In the genomic region with DNA sequence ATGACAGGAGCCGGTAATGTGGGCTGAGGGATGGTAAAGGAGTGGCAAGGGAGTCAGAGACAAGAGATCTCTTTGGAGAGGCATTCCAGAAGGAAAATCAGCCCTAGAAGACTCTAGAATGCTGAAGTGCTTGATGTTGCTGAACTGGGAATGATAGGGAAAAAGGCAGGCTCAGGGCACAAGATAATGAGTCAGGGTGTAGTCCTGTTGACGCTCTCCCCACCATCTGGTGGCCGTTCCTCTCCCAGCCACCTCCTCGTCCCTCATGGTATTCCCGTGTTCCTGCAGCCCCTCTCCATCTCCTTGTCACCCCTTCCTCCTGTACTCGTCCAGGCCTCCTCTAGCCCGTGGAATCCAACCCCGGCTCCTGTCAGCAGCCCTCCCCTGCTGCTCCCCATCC, we compare ENCODE assay signal across 13 cellular contexts. TPM values are rescaled to one million over a fixed set of nuclear protein-coding genes. Genes with fewer than 3 reads are reported as not detected.
A peak's percentile ranks its signal among the peaks of the same experiment; 100 is the strongest.
DNase-seq lines count a peak whose midpoint lies in the region; TF ChIP-seq lines count a peak whose summit lies in the region.
"Had no signal": no experiment of that assay in that cellular context is flagged by ENCODE, and none has a peak within 500 bp of the region (broad histone marks: within the 10 kb centered on the region; RNA-seq: fewer than 3 reads in every experiment).

No MANE protein-coding gene starts in this region.

- peaks cover 6% of the 10 kb centered on the region for H3K4me1 ChIP-seq in neural progenitor cell

- no peak overlapping the region for H3K27ac Mint-ChIP-seq in T-helper 1 cell treated with Interleukin-12 subunit alpha and Interleukin-12 subunit beta and Interleukin-4 antibody, amounts not matched to agents 30 μg/mL and 1 μg/mL, for 36 hours
- peak overlapping the region; percentile 81 for H3K27ac Mint-ChIP-seq in neural progenitor cell

- H3K27me3 Mint-ChIP-seq in T-helper 1 cell treated with Interleukin-12 subunit alpha and Interleukin-12 subunit beta and Interleukin-4 antibody, amounts not matched to agents 30 μg/mL and 1 μg/mL, for 36 hours (ENCODE audit: low read depth): no peaks in the 10 kb centered on the region
- H3K27me3 Mint-ChIP-seq in neural progenitor cell (ENCODE audit: insufficient read depth, low read depth): peaks cover 5% of the 10 kb centered on the region

- H3K27me3 ChIP-seq in brain microvascular endothelial cell (replicated peaks) (no peaks in the 10 kb centered on the region), neural progenitor cell (no peaks in the 10 kb centered on the region)
- H3K27me3 ChIP-seq: right atrium auricular region had no signal

- no peaks in the 10 kb centered on the region for H3K79me2 ChIP-seq in neural progenitor cell (ENCODE audit: low read depth)

- H3K9me3 Mint-ChIP-seq in T-helper 1 cell treated with Interleukin-12 subunit alpha and Interleukin-12 subunit beta and Interleukin-4 antibody, amounts not matched to agents 30 μg/mL and 1 μg/mL, for 36 hours: no peaks in the 10 kb centered on the region
- H3K9me3 Mint-ChIP-seq in neural progenitor cell: no peaks in the 10 kb centered on the region

- H3F3A ChIP-seq in neural progenitor cell (ENCODE audit: low read depth): peaks cover 33% of the 10 kb centered on the region

- no peaks in the 10 kb centered on the region for H4K20me1 ChIP-seq in neural progenitor cell (ENCODE audit: low read depth)

- peaks cover 18% of the 10 kb centered on the region for H3K4me1 Mint-ChIP-seq in T-helper 1 cell treated with Interleukin-12 subunit alpha and Interleukin-12 subunit beta and Interleukin-4 antibody, amounts not matched to agents 30 μg/mL and 1 μg/mL, for 36 hours (ENCODE audit: low read depth)
- peaks cover 31% of the 10 kb centered on the region for H3K4me1 Mint-ChIP-seq in neural progenitor cell

- H3K9me3 ChIP-seq in KOPT-K1 (ENCODE audit: insufficient read depth, low read length, poor library complexity, severe bottlenecking) (no peaks in the 10 kb centered on the region), neural progenitor cell (ENCODE audit: low read depth) (no peaks in the 10 kb centered on the region)
- H3K9me3 ChIP-seq: right atrium auricular region had no signal

- in situ Hi-C loops in brain microvascular endothelial cell (cut with HindIII; ENCODE audit: low pct_ligation_motif_present, low sequenced_read_pairs): no loop called here

- peak overlapping the region; percentile 3 for H3K4me3 ChIP-seq in brain microvascular endothelial cell (ENCODE audit: low read depth, low read length)
- no peak overlapping the region for H3K4me3 ChIP-seq in neural progenitor cell

- no peak overlapping the region for H3K9ac ChIP-seq in neural progenitor cell

- TF ChIP-seq CTCF in brain microvascular endothelial cell (IDR thresholded peaks at IDR 0.05; ENCODE audit: low read depth, low read length, missing control alignments) (no peak), neural progenitor cell (IDR thresholded peaks at IDR 0.05) (no peak)

- peak overlapping the region; percentile 65 for H3K4me3 Mint-ChIP-seq in T-helper 1 cell treated with Interleukin-12 subunit alpha and Interleukin-12 subunit beta and Interleukin-4 antibody, amounts not matched to agents 30 μg/mL and 1 μg/mL, for 36 hours
- H3K4me3 Mint-ChIP-seq in neural progenitor cell: peak overlapping the region; percentile 88

- DNase-seq in T-helper 1 cell (no peak), brain microvascular endothelial cell (no peak), neural progenitor cell (ENCODE audit: low spot score) (no peak), RKO (ENCODE audit: low spot score) (no peak), NCI-H510A (lab: John Stamatoyannopoulos, UW) (no peak), iPS-NIHi11 (ENCODE audit: low spot score) (no peak)
- DNase-seq: cortex of kidney, HCEC 1CT had no signal

- no peaks in the 10 kb centered on the region for H3K36me3 Mint-ChIP-seq in T-helper 1 cell treated with Interleukin-12 subunit alpha and Interleukin-12 subunit beta and Interleukin-4 antibody, amounts not matched to agents 30 μg/mL and 1 μg/mL, for 36 hours (ENCODE audit: low read depth)
- H3K36me3 Mint-ChIP-seq in neural progenitor cell: peaks cover 5% of the 10 kb centered on the region

- H3K27ac ChIP-seq in KOPT-K1 (ENCODE audit: low read depth, low read length, poor library complexity, severe bottlenecking): peak overlapping the region; percentile 18
- no peak overlapping the region for H3K27ac ChIP-seq in brain microvascular endothelial cell
- no peak overlapping the region for H3K27ac ChIP-seq in neural progenitor cell

- H3K36me3 ChIP-seq in KOPT-K1 (ENCODE audit: insufficient read depth, low read length) (no peaks in the 10 kb centered on the region), brain microvascular endothelial cell (replicated peaks) (peaks cover under 1% of the 10 kb centered on the region), neural progenitor cell (no peaks in the 10 kb centered on the region)
- H3K36me3 ChIP-seq: right atrium auricular region had no signal

- no peak overlapping the region for H3K4me2 ChIP-seq in neural progenitor cell

- H2AFZ ChIP-seq in neural progenitor cell (replicated peaks): no peak overlapping the region

RNA-seq across cellular contexts. Expression of a gene that starts 11.1 kb away (rescaled TPM):
- 469 and 981 TPM in 2 replicates for total RNA-seq in neural progenitor cell (ENCODE audit: low replicate concordance)

RNA-seq across cellular contexts. Expression of a gene that starts 21.3 kb away (rescaled TPM):
- 93.3 and 166 TPM in 2 replicates for total RNA-seq in neural progenitor cell (ENCODE audit: low replicate concordance)

RNA-seq across cellular contexts. Expression of a gene that starts 23.4 kb away (rescaled TPM):
- total RNA-seq in neural progenitor cell (ENCODE audit: low replicate concordance): 2.4 and 9.0 TPM in 2 replicates
- total RNA-seq: lung microvascular endothelial cell, right atrium auricular region had no signal

RNA-seq across cellular contexts. Expression of a gene that starts 31.5 kb away (rescaled TPM):
- total RNA-seq in neural progenitor cell (ENCODE audit: low replicate concordance): not detected in 2 replicates
- total RNA-seq: lung microvascular endothelial cell; right atrium auricular region; T-helper 2 cell treated with Interferon-gamma antibody and Interleukin-4, amounts not matched to agents 100 ng/mL and 5 ng/mL, for 36 hours had no signal

RNA-seq across cellular contexts. Expression of a gene that starts 37.3 kb away (rescaled TPM):
- 0.39 and 2.8 TPM in 2 replicates for total RNA-seq in neural progenitor cell (ENCODE audit: low replicate concordance)
